18 cellular contexts compared by ENCODE assay signal in the genomic region with DNA sequence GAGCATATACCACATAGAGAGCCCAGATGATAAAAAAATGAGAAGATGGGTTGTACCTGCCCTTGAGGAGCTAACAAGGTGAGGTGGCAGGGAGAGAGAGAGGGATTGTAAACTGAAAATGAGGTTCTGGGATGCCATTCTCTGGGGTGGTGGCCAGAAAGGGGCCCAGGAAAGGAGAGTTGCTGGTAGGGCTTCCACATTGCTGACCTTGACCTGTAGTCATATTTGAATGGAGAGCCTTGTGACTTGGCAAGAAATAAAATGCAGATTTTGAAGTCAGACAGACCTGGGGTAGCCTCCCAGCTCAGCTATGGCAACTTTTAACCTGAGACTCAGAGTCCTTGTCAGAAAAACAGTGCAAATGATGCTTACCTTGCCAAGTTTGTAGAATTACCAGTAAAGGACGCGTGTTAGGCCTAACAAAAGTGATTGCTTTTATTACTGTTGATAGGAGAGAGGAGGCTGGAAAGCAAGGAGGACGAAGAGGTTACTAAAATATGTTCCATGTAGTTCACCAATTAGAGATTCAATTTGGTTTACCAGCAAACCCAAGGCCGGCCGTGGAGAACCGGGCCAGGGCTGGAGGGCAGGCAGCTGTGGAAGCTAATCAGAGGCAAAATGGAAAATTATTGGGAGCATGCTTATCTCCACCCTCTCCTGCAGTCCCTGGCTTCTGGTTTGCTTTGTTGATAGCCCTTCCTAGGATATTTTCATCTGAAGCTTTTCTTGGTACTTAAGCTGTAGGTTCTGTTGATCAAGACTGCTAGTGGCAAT. TPM values are rescaled to one million over a fixed set of nuclear protein-coding genes. Genes with fewer than 3 reads are reported as not detected.
DNase-seq lines count a peak whose midpoint lies in the region; ATAC-seq and TF ChIP-seq lines count a peak whose summit lies in the region.
"Had no signal": no experiment of that assay in that cellular context is flagged by ENCODE, and none has a peak within 500 bp of the region (broad histone marks: within the 10 kb centered on the region; RNA-seq: fewer than 3 reads in every experiment).

No MANE protein-coding gene starts in this region.

- H3K9me3 ChIP-seq in heart left ventricle (peaks cover 0 to 16% (median 6%) of the 10 kb centered on the region in 12 donors), PC-9 (ENCODE audit: insufficient read depth, low read depth) (peaks cover 5% of the 10 kb centered on the region; the same call in 1 of the 2 replicates), right atrium auricular region (peaks cover 0 to 12% of the 10 kb centered on the region in 2 donors), stomach (peaks cover 0 to 5% (median 0%) of the 10 kb centered on the region in 4 donors)

- ATAC-seq in heart left ventricle: peak in 1 of 4 donors; percentile 21
- ATAC-seq in Right ventricle myocardium superior (ENCODE audit: poor library complexity): no peak
- no peak for ATAC-seq in sciatic nerve
- ATAC-seq: GM12878, GM23338, K562 had no signal

- no peaks in the 10 kb centered on the region for H3K9me2 ChIP-seq in PC-9 (ENCODE audit: insufficient read depth)

- TF ChIP-seq CTCF in heart left ventricle (IDR thresholded peaks at IDR 0.05) (no peak), PC-9 (conservative IDR thresholded peaks at IDR 0.05) (no peak), right atrium auricular region (IDR thresholded peaks at IDR 0.05) (no peak), stomach (IDR thresholded peaks at IDR 0.05) (no peak)

- TF ChIP-seq EP300 in stomach (IDR thresholded peaks at IDR 0.05): no peak

- no peak overlapping the region for H2AFZ ChIP-seq in PC-9
- H2AFZ ChIP-seq: GM23338 had no signal

- H3K79me2 ChIP-seq in PC-9 (ENCODE audit: low read depth): peaks cover 90% of the 10 kb centered on the region

- no TSS peak for BruUV-seq in PC-9 (replicated peaks; lab: Mats Ljungman, UMichigan)

- H3K4me3 ChIP-seq in heart left ventricle (no peak overlapping the region), PC-9 (0 out of 2 replicates have a peak overlapping the region, but pooled peaks have one; percentile 69), right atrium auricular region (no peak overlapping the region), stomach (no peak overlapping the region)
- H3K4me3 ChIP-seq: GM12878, GM23338, K562 had no signal

- DNase-seq in heart left ventricle: peak in 1 of 5 donors; percentile 28
- no peak for DNase-seq in Right ventricle myocardium superior
- DNase-seq in PC-9: no peak
- DNase-seq in right atrium auricular region (ENCODE audit: low spot score): no peak
- no peak for DNase-seq in stomach
- DNase-seq in sciatic nerve (ENCODE audit: low spot score): no peak
- no peak for DNase-seq in midbrain (lab: John Stamatoyannopoulos, UW)
- DNase-seq: CD4-positive, alpha-beta memory T cell; DMS53; EL; HCEC 1CT; NCI-H1105 treated with DMSO at 0.1 percent for 48 hours; NCI-H1694; NCI-H2081 treated with DMSO at 0.1 percent for 48 hours; SIG-M5 had no signal

- H3K27ac ChIP-seq in heart left ventricle (peak overlapping the region; percentile 4 to 95 (median 85)), PC-9 (no peak overlapping the region), right atrium auricular region (peak overlapping the region; percentile 85 to 88), stomach (peak overlapping the region; percentile 57 to 94 (median 86))

- no peak for TF ChIP-seq POLR2A in heart left ventricle (IDR thresholded peaks at IDR 0.05)
- TF ChIP-seq POLR2A in stomach (IDR thresholded peaks at IDR 0.05): no peak

- peak overlapping the region; percentile 97 for H3K4me2 ChIP-seq in PC-9
- H3K4me2 ChIP-seq: GM23338 had no signal

- intact Hi-C loops in heart left ventricle (cut with DNase I) (loop anchor here in 8 of 10 donors (2.0 to 10.0 kb wide), 12 partner anchors 53 to 212 kb away; no protein-coding TSS in a partner anchor), Right ventricle myocardium superior (cut with DNase I) (loop anchor here (10.0 kb wide), 1 partner anchor 161 kb away; no protein-coding TSS in a partner anchor), PC-9 (cut with micrococcal nuclease; ENCODE audit: unreplicated experiment) (loop anchor here (5.0 kb wide), 3 partner anchors 43 to 163 kb away; no protein-coding TSS in a partner anchor), stomach (cut with DNase I; ENCODE audit: low total_unique reads) (no loop called here), sciatic nerve (cut with DNase I) (no loop called here)

- POLR2A ChIA-PET in PC-9 (lab: Charles Lee; ENCODE audit: unreplicated experiment): interaction anchor here (0.7 kb wide), 2 partner anchors 181 to 1172 kb away, joined by 4 read pairs; no protein-coding TSS in a partner anchor

- H3K36me3 ChIP-seq in heart left ventricle (no peaks in the 10 kb centered on the region), PC-9 (ENCODE audit: low read depth) (peaks cover 25% of the 10 kb centered on the region), right atrium auricular region (no peaks in the 10 kb centered on the region), stomach (no peaks in the 10 kb centered on the region)

- H3K4me1 ChIP-seq in heart left ventricle (peaks cover 0 to 56% (median 12%) of the 10 kb centered on the region in 12 donors), PC-9 (replicated peaks; ENCODE audit: insufficient read depth) (peaks cover 43% of the 10 kb centered on the region), right atrium auricular region (peaks cover 0 to 34% of the 10 kb centered on the region in 2 donors), stomach (peaks cover 17 to 77% (median 53%) of the 10 kb centered on the region in 4 donors)

- H4K20me1 ChIP-seq in PC-9 (ENCODE audit: insufficient read depth): peaks cover 27% of the 10 kb centered on the region

- peaks cover 0 to 25% (median 0%) of the 10 kb centered on the region in 9 donors for H3K27me3 ChIP-seq in heart left ventricle
- no peaks in the 10 kb centered on the region for H3K27me3 ChIP-seq in PC-9 (ENCODE audit: insufficient read depth, low read depth)
- H3K27me3 ChIP-seq in right atrium auricular region: no peaks in the 10 kb centered on the region
- peaks cover 0 to 27% (median 9%) of the 10 kb centered on the region in 3 donors for H3K27me3 ChIP-seq in stomach

- peaks cover under 1% of the 10 kb centered on the region; the same call in 1 of the 2 replicates for H3F3A ChIP-seq in PC-9 (ENCODE audit: insufficient read depth, low read depth)

- 60 to 74% (median 65%) methylated on average over 6 of the region's 6 CpGs for WGBS in heart left ventricle, 4 donors
- WGBS in stomach, 5 donors: 37 to 58% (median 53%) methylated on average over 6 of the region's 6 CpGs

- CTCF ChIA-PET in PC-9 (lab: Charles Lee): no interaction called here

RNA-seq across cellular contexts. Expression of a gene that starts 3.9 kb away (rescaled TPM):
- total RNA-seq in heart left ventricle: 10 to 100 TPM; 29.5 to 81.4 (median 43.3) TPM
- polyA plus RNA-seq in heart left ventricle: 100 to 1,000 TPM in 1 of 2 donors, 10 to 100 TPM in 1; 28.2 to 144 TPM
- total RNA-seq in Right ventricle myocardium superior: 38.0 TPM
- 38.3 and 41.2 TPM in 2 replicates for total RNA-seq in PC-9 (2021)
- 10 to 100 TPM; 39.2 to 49.4 TPM for total RNA-seq in right atrium auricular region
- total RNA-seq in stomach: 100 to 1,000 TPM in 1 of 5 donors, 10 to 100 TPM in 4; 18.0 to 148 (median 33.9) TPM
- polyA plus RNA-seq in stomach: 10 to 100 TPM; 13.1 to 32.2 (median 23.7) TPM
- total RNA-seq in sciatic nerve: 17.5 TPM
- polyA plus RNA-seq: GM12878 had no signal

Comparison
In these comparisons a context has a peak if more than half of its experiments do, and no peak if none do; other contexts are left out.
1. intact Hi-C loops: an anchor here in heart left ventricle (2.0 to 10.0 kb wide), Right ventricle myocardium superior (10.0 kb wide) and PC-9 (5.0 kb wide); none called in stomach and sciatic nerve.